Comparison of ENCODE assay signal across 17 cellular contexts in the genomic region with DNA sequence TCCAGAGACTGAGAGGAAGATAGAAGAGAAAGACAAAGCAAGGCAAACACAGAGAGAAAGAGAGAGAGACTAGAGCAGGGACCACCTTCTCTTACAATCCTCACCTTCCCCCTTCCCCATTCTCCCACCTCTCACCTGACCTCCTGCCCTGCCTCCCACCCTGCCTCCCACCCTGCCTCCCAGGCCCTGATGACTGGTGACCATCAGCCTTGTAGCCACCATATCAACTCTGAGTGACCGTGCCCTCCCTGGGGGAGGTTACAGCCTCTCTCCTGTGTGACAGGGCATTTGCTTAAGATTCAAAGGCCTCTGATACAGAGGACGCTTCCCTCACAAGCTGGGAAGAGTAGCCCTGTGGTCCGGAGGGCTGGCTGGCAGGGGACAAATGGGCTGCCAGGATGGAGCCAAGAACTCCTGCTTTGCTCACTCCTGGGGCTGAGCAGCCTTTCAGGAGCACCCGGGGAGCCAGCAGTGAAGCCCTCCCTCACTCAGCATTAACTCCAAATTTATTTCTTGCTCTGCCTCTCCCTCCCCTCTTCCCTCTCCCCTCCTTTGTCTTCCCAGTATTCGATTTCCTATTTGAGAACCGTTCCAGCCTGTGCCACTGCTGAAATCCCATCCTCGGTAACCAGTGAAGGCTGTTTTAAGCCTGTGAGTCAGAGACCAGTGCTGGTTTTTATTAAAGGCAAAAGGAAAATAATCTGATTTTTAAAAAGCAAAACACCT.
A peak's percentile ranks its signal among the peaks of the same experiment; 100 is the strongest.
DNase-seq lines count a peak whose midpoint lies in the region; ATAC-seq and TF ChIP-seq lines count a peak whose summit lies in the region.
"Had no signal": no experiment of that assay in that cellular context is flagged by ENCODE, and none has a peak within 500 bp of the region (broad histone marks: within the 10 kb centered on the region; RNA-seq: fewer than 3 reads in every experiment).

No MANE protein-coding gene starts in this region.

- H3K36me3 ChIP-seq in BE2C: no peaks in the 10 kb centered on the region
- H3K36me3 ChIP-seq: neutrophil, spleen, upper lobe of left lung had no signal

- peak; percentile 42 for DNase-seq in NCI-H1092 treated with DMSO at 0.1 percent for 48 hours (lab: John Stamatoyannopoulos, UW)
- DNase-seq in NCI-H1092 (lab: John Stamatoyannopoulos, UW): no peak
- DNase-seq in astrocyte of the spinal cord (ENCODE audit: low read depth, low spot score): peak; percentile 44
- DNase-seq in stimulated activated effector memory CD8-positive, alpha-beta T cell treated with anti-CD3 and anti-CD28 coated beads, Interleukin-12 subunit alpha, Interleukin-12 subunit beta, amount 100 ng/mL, for 72 hours (ENCODE audit: low spot score in 2 of 2): no peak
- no peak for DNase-seq in BE2C
- no peak for DNase-seq in D341Med (ENCODE audit: low spot score)
- DNase-seq in RWPE1 (ENCODE audit: low spot score): no peak
- DNase-seq: 8988T; activated CD4-positive, CD25-positive, alpha-beta regulatory T cell treated with anti-CD3 and anti-CD28 coated beads, Interleukin-2, amount 50 U/mL, for 72 hours; activated T-cell treated with anti-CD3 and anti-CD28 coated beads, Interleukin-2, amount 50 U/mL, for 1 hour; GOT3; kidney; NCI-H1436 treated with DMSO at 0.1 percent for 48 hours; spleen; upper lobe of left lung had no signal

- CTCF ChIA-PET in RWPE1 (lab: Yijun Ruan, JAX): no interaction called here

- ATAC-seq in stimulated activated effector memory CD8-positive, alpha-beta T cell treated with anti-CD3 and anti-CD28 coated beads, Interleukin-12 subunit alpha, Interleukin-12 subunit beta, amount 100 ng/mL, for 72 hours: peak; percentile 39

- TF ChIP-seq CTCF in astrocyte of the spinal cord (IDR thresholded peaks at IDR 0.05; ENCODE audit: low read depth, low read length): no peak
- no peak for TF ChIP-seq CTCF in BE2C (IDR thresholded peaks at IDR 0.05; ENCODE audit: low read depth, low read length)
- no peak for TF ChIP-seq CTCF in RWPE1 (conservative IDR thresholded peaks at IDR 0.05; ENCODE audit: low read depth)

- peaks cover 6% of the 10 kb centered on the region for H3K4me1 ChIP-seq in BE2C
- H3K4me1 ChIP-seq: spleen, upper lobe of left lung had no signal

- H3K4me3 Mint-ChIP-seq in stimulated activated effector memory CD8-positive, alpha-beta T cell treated with anti-CD3 and anti-CD28 coated beads, Interleukin-12 subunit alpha, Interleukin-12 subunit beta, amount 100 ng/mL, for 72 hours: no peak overlapping the region

- in situ Hi-C loops in astrocyte of the spinal cord (cut with HindIII; ENCODE audit: low sequenced_read_pairs): no loop called here

- H3K36me3 Mint-ChIP-seq in stimulated activated effector memory CD8-positive, alpha-beta T cell treated with anti-CD3 and anti-CD28 coated beads, Interleukin-12 subunit alpha, Interleukin-12 subunit beta, amount 100 ng/mL, for 72 hours: no peaks in the 10 kb centered on the region

- H3K27me3 ChIP-seq in BE2C: no peaks in the 10 kb centered on the region
- H3K27me3 ChIP-seq: upper lobe of left lung had no signal

- POLR2A ChIA-PET in RWPE1 (lab: Yijun Ruan, JAX; ENCODE audit: low non-redundant PET): no interaction called here

- H3K27ac Mint-ChIP-seq in stimulated activated effector memory CD8-positive, alpha-beta T cell treated with anti-CD3 and anti-CD28 coated beads, Interleukin-12 subunit alpha, Interleukin-12 subunit beta, amount 100 ng/mL, for 72 hours: no peak overlapping the region

- no peaks in the 10 kb centered on the region for H3K9me3 ChIP-seq in iPS-18c (ENCODE audit: control insufficient read depth, insufficient read depth, low read length)
- H3K9me3 ChIP-seq in BE2C: no peaks in the 10 kb centered on the region
- H3K9me3 ChIP-seq: neutrophil, spleen, upper lobe of left lung had no signal

- no peak overlapping the region for H3K4me3 ChIP-seq in astrocyte of the spinal cord (ENCODE audit: low read depth, low read length)
- peak overlapping the region; percentile 10; the same call in 1 of the 2 replicates for H3K4me3 ChIP-seq in iPS-18c (ENCODE audit: insufficient read depth, low read depth, low read length)
- no peak overlapping the region for H3K4me3 ChIP-seq in BE2C (ENCODE audit: low read depth, low read length)
- H3K4me3 ChIP-seq: spleen, upper lobe of left lung had no signal

- H3K9me3 Mint-ChIP-seq in stimulated activated effector memory CD8-positive, alpha-beta T cell treated with anti-CD3 and anti-CD28 coated beads, Interleukin-12 subunit alpha, Interleukin-12 subunit beta, amount 100 ng/mL, for 72 hours: no peaks in the 10 kb centered on the region

- no peak overlapping the region for H3K27ac ChIP-seq in RWPE1
- H3K27ac ChIP-seq: neutrophil, spleen, upper lobe of left lung had no signal

- no peaks in the 10 kb centered on the region for H3K4me1 Mint-ChIP-seq in stimulated activated effector memory CD8-positive, alpha-beta T cell treated with anti-CD3 and anti-CD28 coated beads, Interleukin-12 subunit alpha, Interleukin-12 subunit beta, amount 100 ng/mL, for 72 hours

Comparison
In these comparisons a context has a peak if more than half of its experiments do, and no peak if none do; other contexts are left out.
1. DNase-seq: peak in NCI-H1092 treated with DMSO at 0.1 percent for 48 hours (single experiment) and astrocyte of the spinal cord (single experiment); none in NCI-H1092 (single experiment), stimulated activated effector memory CD8-positive, alpha-beta T cell treated with anti-CD3 and anti-CD28 coated beads, Interleukin-12 subunit alpha, Interleukin-12 subunit beta, amount 100 ng/mL, for 72 hours (0 of 2), BE2C (single experiment), D341Med (single experiment) and RWPE1 (single experiment).